1 cellular context compared by ENCODE assay signal in the genomic region with DNA sequence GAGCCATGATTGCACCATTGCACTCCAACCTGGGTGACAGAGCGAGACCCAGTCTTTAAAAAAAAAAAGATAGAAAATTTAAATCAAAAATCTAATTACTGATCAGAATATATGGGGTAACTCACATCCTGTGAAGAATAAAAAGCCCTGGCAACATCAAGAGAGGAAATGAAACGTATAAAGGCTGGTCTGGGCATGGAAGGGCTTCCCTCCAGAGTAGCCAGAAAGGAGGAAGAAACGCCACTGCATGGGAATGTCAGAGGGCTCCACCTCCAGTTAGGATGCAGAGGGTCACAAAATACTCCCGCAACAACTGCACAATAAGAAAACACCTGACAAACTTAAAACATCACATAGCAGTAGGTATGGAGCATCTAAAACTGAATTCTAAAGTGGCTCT.
TF ChIP-seq lines count a peak whose summit lies in the region.

No MANE protein-coding gene starts in this region.

TF ChIP-seq in GM12878, 131 proteins besides CTCF, POLR2A, EP300 and RAD21:
- TF ChIP-seq NR2C2 (IDR thresholded peaks at IDR 0.05; ENCODE audit: borderline replicate concordance, control insufficient read depth, insufficient read length, low read depth) (no peak), POU2F2 (IDR thresholded peaks at IDR 0.05; ENCODE audit: borderline replicate concordance, low read depth, low read length) (no peak), RBBP5 (conservative IDR thresholded peaks at IDR 0.05) (no peak), ZBED1 (IDR thresholded peaks at IDR 0.05; ENCODE audit: borderline replicate concordance) (no peak), POLR2AphosphoS2 (IDR thresholded peaks at IDR 0.05; ENCODE audit: low read depth, low read length) (no peak)
- TF ChIP-seq, protein P1, sequence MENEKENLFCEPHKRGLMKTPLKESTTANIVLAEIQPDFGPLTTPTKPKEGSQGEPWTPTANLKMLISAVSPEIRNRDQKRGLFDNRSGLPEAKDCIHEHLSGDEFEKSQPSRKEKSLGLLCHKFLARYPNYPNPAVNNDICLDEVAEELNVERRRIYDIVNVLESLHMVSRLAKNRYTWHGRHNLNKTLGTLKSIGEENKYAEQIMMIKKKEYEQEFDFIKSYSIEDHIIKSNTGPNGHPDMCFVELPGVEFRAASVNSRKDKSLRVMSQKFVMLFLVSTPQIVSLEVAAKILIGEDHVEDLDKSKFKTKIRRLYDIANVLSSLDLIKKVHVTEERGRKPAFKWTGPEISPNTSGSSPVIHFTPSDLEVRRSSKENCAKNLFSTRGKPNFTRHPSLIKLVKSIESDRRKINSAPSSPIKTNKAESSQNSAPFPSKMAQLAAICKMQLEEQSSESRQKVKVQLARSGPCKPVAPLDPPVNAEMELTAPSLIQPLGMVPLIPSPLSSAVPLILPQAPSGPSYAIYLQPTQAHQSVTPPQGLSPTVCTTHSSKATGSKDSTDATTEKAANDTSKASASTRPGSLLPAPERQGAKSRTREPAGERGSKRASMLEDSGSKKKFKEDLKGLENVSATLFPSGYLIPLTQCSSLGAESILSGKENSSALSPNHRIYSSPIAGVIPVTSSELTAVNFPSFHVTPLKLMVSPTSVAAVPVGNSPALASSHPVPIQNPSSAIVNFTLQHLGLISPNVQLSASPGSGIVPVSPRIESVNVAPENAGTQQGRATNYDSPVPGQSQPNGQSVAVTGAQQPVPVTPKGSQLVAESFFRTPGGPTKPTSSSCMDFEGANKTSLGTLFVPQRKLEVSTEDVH (IDR thresholded peaks at IDR 0.05; ENCODE audit: low read depth, partially characterized antibody): no peak
